Comparison of ENCODE assay signal across 9 cellular contexts in genomic region chr1:85850238-85850637, GRCh38.
DNase-seq lines count a peak whose midpoint lies in the region; ATAC-seq and TF ChIP-seq lines count a peak whose summit lies in the region.
"Had no signal": no experiment of that assay in that cellular context is flagged by ENCODE, and none has a peak within 500 bp of the region (broad histone marks: within the 10 kb centered on the region; RNA-seq: fewer than 3 reads in every experiment).

No MANE protein-coding gene starts in this region.

- H3K36me3 Mint-ChIP-seq in chondrocyte (ENCODE audit: low read depth) (no peaks in the 10 kb centered on the region), osteocyte (ENCODE audit: unreplicated experiment) (no peaks in the 10 kb centered on the region)

- H3K27ac Mint-ChIP-seq in chondrocyte (ENCODE audit: unreplicated experiment) (peak overlapping the region; percentile 82), osteocyte (ENCODE audit: unreplicated experiment) (peak overlapping the region; percentile 86)

- H3K4me3 Mint-ChIP-seq in chondrocyte (ENCODE audit: unreplicated experiment) (no peak overlapping the region), osteocyte (ENCODE audit: unreplicated experiment) (peak overlapping the region; percentile 12)

- H3K27me3 Mint-ChIP-seq in chondrocyte (ENCODE audit: low read depth), result no peaks in the 10 kb centered on the region
- H3K27me3 Mint-ChIP-seq in osteocyte (ENCODE audit: unreplicated experiment), result no peaks in the 10 kb centered on the region

- ATAC-seq in GM19324 (IDR thresholded peaks at IDR 0.05; ENCODE audit: low FRiP score, unreplicated experiment), result no peak

- no peaks in the 10 kb centered on the region for H3K9me3 Mint-ChIP-seq in chondrocyte (ENCODE audit: low read depth)
- no peaks in the 10 kb centered on the region for H3K9me3 Mint-ChIP-seq in osteocyte (ENCODE audit: unreplicated experiment)

- DNase-seq in GM04504 (ENCODE audit: low read depth) (peak; percentile 81), NCI-H510A (lab: John Stamatoyannopoulos, UW) (peak; percentile 8), chondrocyte (ENCODE audit: low spot score) (no peak), osteocyte (ENCODE audit: extremely low spot score, unreplicated experiment) (no peak), NCI-H2107 treated with DMSO at 0.1 percent for 48 hours (lab: John Stamatoyannopoulos, UW; ENCODE audit: unreplicated experiment) (no peak), DMS153 treated with DMSO at 0.1 percent for 48 hours (lab: John Stamatoyannopoulos, UW; ENCODE audit: unreplicated experiment) (no peak)
- DNase-seq in stimulated activated CD4-positive, alpha-beta T cell treated with anti-CD3 and anti-CD28 coated beads, Interleukin-1b, Interleukin-23, amount 100 ng/mL, for 48 hours, result no peak
- DNase-seq: lower lobe of right lung had no signal

- H3K4me1 Mint-ChIP-seq in chondrocyte (ENCODE audit: low read depth), result peaks cover 30% of the 10 kb centered on the region
- H3K4me1 Mint-ChIP-seq in osteocyte (ENCODE audit: unreplicated experiment), result peaks cover 33% of the 10 kb centered on the region

- TF ChIP-seq CTCF in chondrocyte (IDR thresholded peaks at IDR 0.05) (peak; percentile 74), osteocyte (IDR thresholded peaks at IDR 0.05) (peak; percentile 45)

Comparison
In these comparisons a context has a peak if more than half of its experiments do, and no peak if none do; other contexts are left out.
1. DNase-seq: peak in GM04504 (single experiment) and NCI-H510A (single experiment); none in chondrocyte (single experiment), osteocyte (single experiment), NCI-H2107 treated with DMSO at 0.1 percent for 48 hours (single experiment), DMS153 treated with DMSO at 0.1 percent for 48 hours (single experiment) and stimulated activated CD4-positive, alpha-beta T cell treated with anti-CD3 and anti-CD28 coated beads, Interleukin-1b, Interleukin-23, amount 100 ng/mL, for 48 hours (single experiment).